7 cellular contexts compared by ENCODE assay signal in the genomic region with DNA sequence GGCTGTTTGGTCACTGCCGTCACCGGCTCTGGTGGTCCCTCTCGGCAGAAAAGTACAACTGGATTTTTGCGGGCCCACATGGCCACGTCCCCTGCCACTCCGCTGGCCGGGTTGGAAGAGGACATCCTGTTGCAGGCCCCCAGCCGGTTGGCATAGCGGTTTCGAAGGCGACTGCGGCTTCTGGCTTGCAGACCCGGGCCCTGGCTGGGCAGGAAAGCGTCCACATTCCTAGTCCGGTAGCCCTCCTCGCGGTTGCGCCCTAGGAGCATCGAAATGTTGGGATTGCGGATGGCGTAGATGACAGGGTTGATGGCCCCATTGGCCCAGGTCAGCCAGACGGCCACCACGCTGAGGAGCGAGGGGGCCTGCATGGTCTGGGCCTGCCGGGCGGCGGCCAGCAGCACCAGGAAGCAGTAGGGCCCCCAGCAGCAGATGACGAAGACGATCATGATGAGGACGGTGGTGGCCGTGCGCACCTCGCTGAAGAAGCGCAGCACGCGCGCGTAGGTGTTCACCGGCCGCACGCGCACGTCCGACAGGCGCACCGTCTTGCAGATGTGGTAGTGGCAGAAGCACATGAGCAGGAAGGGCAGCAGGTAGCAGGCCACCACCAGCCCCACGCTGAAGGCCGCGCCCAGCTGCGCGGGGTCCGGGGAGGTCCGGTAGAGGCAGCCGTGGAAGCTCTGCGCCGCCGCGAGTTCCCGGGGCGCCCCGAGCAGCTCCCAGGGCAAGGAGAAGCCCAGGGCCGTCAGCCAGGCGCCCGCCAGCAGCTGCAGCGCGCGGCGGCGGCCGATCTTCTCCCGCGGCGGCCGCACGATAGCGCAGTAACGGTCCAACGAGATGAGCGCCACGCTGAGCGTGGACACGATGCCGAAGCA. TPM values are rescaled to one million over a fixed set of nuclear protein-coding genes. Genes with fewer than 3 reads are reported as not detected.
A peak's percentile ranks its signal among the peaks of the same experiment; 100 is the strongest.
DNase-seq lines count a peak whose midpoint lies in the region; ATAC-seq and TF ChIP-seq lines count a peak whose summit lies in the region.

No MANE protein-coding gene starts in this region.

- peak; percentile 15 for ATAC-seq in HG03097 (IDR thresholded peaks at IDR 0.05; ENCODE audit: low FRiP score, unreplicated experiment)

- H3K36me3 Mint-ChIP-seq in activated CD4-positive, alpha-beta memory T cell treated with anti-CD3 and anti-CD28 coated beads for 36 hours = no peaks in the 10 kb centered on the region
- H3K36me3 Mint-ChIP-seq in nephron progenitor cell (ENCODE audit: low read depth) = peaks cover 33% of the 10 kb centered on the region

- H3K4me1 Mint-ChIP-seq in activated CD4-positive, alpha-beta memory T cell treated with anti-CD3 and anti-CD28 coated beads for 36 hours (ENCODE audit: low read depth) = peaks cover 3% of the 10 kb centered on the region
- H3K4me1 Mint-ChIP-seq in nephron progenitor cell = no peaks in the 10 kb centered on the region

- intact Hi-C loops in activated CD4-positive, alpha-beta memory T cell treated with anti-CD3 and anti-CD28 coated beads for 36 hours (cut with micrococcal nuclease) = no loop called here
- intact Hi-C loops in uterus (cut with DNase I; ENCODE audit: low total_unique reads) = no loop called here

- H3K4me3 Mint-ChIP-seq in activated CD4-positive, alpha-beta memory T cell treated with anti-CD3 and anti-CD28 coated beads for 36 hours = peak overlapping the region; percentile 81
- H3K4me3 Mint-ChIP-seq in nephron progenitor cell = peak overlapping the region; percentile 86

- peaks cover 0 to 3% of the 10 kb centered on the region in 2 donors for H3K4me1 ChIP-seq in uterus

- no peaks in the 10 kb centered on the region for H3K9me3 Mint-ChIP-seq in activated CD4-positive, alpha-beta memory T cell treated with anti-CD3 and anti-CD28 coated beads for 36 hours
- no peaks in the 10 kb centered on the region for H3K9me3 Mint-ChIP-seq in nephron progenitor cell

- in situ Hi-C loops in GM18951 (cut with MboI; ENCODE audit: low sequenced_read_pairs, unreplicated experiment) = no loop called here

- peak overlapping the region; percentile 37 to 65 for H3K4me3 ChIP-seq in uterus

- TF ChIP-seq POLR2A in GM18951 (IDR thresholded peaks at IDR 0.05; ENCODE audit: extremely low read depth, insufficient read depth, insufficient read length) (peak; percentile 16), uterus (IDR thresholded peaks at IDR 0.05) (no peak)

- no peaks in the 10 kb centered on the region for H3K9me3 ChIP-seq in uterus

- H3K36me3 ChIP-seq in uterus = no peaks in the 10 kb centered on the region

- peaks cover 4% of the 10 kb centered on the region for H3K27me3 Mint-ChIP-seq in activated CD4-positive, alpha-beta memory T cell treated with anti-CD3 and anti-CD28 coated beads for 36 hours
- peaks cover 23% of the 10 kb centered on the region for H3K27me3 Mint-ChIP-seq in nephron progenitor cell (ENCODE audit: low read depth, poor library complexity)

- no peaks in the 10 kb centered on the region for H3K27me3 ChIP-seq in uterus

- peak; percentile 56 for DNase-seq in activated CD4-positive, alpha-beta memory T cell treated with anti-CD3 and anti-CD28 coated beads for 36 hours
- DNase-seq in fibroblast of gingiva (ENCODE audit: low read depth) = peak; percentile 26
- DNase-seq in nephron progenitor cell = peak; percentile 49
- peak in 1 of 2 donors; percentile 48 for DNase-seq in uterus
- DNase-seq in DMS153 (lab: John Stamatoyannopoulos, UW) = no peak

- CTCF ChIA-PET in activated CD4-positive, alpha-beta memory T cell treated with anti-CD3 and anti-CD28 coated beads for 36 hours (lab: Charles Lee) = interaction anchor here (0.7 to 2.7 kb wide), 7 partner anchors 12 to 341 kb away, joined by 3 to 17 read pairs (median 4); a partner anchor contains a TSS

- H3K27ac ChIP-seq in uterus = peak overlapping the region; percentile 71 to 89

- H3K27ac Mint-ChIP-seq in activated CD4-positive, alpha-beta memory T cell treated with anti-CD3 and anti-CD28 coated beads for 36 hours = peak overlapping the region; percentile 30
- H3K27ac Mint-ChIP-seq in nephron progenitor cell = peak overlapping the region; percentile 57

- POLR2A ChIA-PET in activated CD4-positive, alpha-beta memory T cell treated with anti-CD3 and anti-CD28 coated beads for 36 hours (lab: Charles Lee) = interaction anchor here (0.7 to 2.9 kb wide), 4 partner anchors 20 to 629 kb away, joined by 3 to 23 read pairs (median 4); a partner anchor contains a TSS

- no peak for TF ChIP-seq CTCF in nephron progenitor cell (IDR thresholded peaks at IDR 0.05)
- TF ChIP-seq CTCF in uterus (IDR thresholded peaks at IDR 0.05) = no peak

RNA-seq across cellular contexts. Expression of a gene that starts 1.2 kb away (rescaled TPM):
- under 1 TPM; 0.51 to 0.74 TPM for total RNA-seq in activated CD4-positive, alpha-beta memory T cell treated with anti-CD3 and anti-CD28 coated beads for 36 hours
- total RNA-seq in uterus = 10 to 100 TPM in 1 of 4 donors, 1 to 10 TPM in 3; 2.9 to 10.2 (median 4.5) TPM

RNA-seq across cellular contexts. Expression of a gene that starts 20.2 kb away (rescaled TPM):
- 1 to 10 TPM; 7.8 to 7.9 TPM for total RNA-seq in activated CD4-positive, alpha-beta memory T cell treated with anti-CD3 and anti-CD28 coated beads for 36 hours
- total RNA-seq in uterus = 10 to 100 TPM; 39.4 to 98.4 (median 71.7) TPM

RNA-seq across cellular contexts. Expression of a gene that starts 20.3 kb away (rescaled TPM):
- 10 to 100 TPM; 21.0 to 26.4 TPM for total RNA-seq in activated CD4-positive, alpha-beta memory T cell treated with anti-CD3 and anti-CD28 coated beads for 36 hours
- 100 to 1,000 TPM in 1 of 4 donors, 10 to 100 TPM in 3; 31.9 to 110 (median 72.5) TPM for total RNA-seq in uterus

Comparison
In these comparisons a context has a peak if more than half of its experiments do, and no peak if none do; other contexts are left out.
1. RNA of a gene that starts 20.2 kb away (total RNA-seq): 39.4 to 98.4 TPM in uterus; 7.8 to 7.9 TPM in activated CD4-positive, alpha-beta memory T cell treated with anti-CD3 and anti-CD28 coated beads for 36 hours; every median in the first group is over 4 times any median in the second.